In the genomic region with DNA sequence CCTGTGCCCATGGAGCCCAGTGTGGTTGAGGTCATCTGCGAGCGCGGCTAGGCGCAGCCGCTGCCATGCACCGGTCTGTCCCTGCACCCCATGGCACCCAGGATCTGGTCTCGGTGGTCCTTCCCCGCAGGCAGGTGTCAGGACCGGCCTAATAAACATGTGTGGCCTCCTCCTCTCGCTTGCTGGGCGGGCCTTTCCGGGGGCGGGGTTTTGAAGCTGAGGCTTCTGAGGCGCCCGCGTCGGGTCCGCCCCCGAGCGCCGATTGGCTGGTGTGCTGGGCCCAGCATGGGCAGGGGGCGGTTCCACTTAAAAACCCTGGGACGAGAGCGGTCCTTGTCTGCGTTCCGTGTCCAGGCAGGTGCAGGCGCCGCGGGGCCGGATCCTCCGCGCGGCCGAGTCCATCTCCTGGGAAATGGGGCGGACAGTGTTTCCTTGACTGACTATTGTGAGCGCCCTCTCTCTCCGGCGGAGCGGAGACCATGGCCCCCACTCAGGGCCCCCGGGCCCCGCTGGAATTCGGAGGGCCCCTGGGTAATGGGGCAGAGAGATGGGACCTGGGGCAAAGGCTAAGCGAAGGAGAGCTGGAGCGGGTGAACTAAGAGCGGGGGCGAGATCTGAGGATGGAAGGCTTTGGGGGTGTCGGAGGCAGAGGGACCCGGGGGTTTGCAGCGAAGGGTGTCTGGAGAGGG, we compare ENCODE assay signal across 8 cellular contexts. TPM values are rescaled to one million over a fixed set of nuclear protein-coding genes. Genes with fewer than 3 reads are reported as not detected.
A peak's percentile ranks its signal among the peaks of the same experiment; 100 is the strongest.
DNase-seq lines count a peak whose midpoint lies in the region; ATAC-seq and TF ChIP-seq lines count a peak whose summit lies in the region.

A gene (plus strand): TSS at position 336 of the 689 bp plus-strand sequence. CDS start 144 bp downstream, at position 480.

- H3K27ac ChIP-seq in parathyroid adenoma (peak within 1 kb of the TSS; percentile 69), thyroid gland (peak within 1 kb of the TSS; percentile 39 to 74 (median 62))

- H3K4me3 Mint-ChIP-seq in HFFc6 = peak within 1 kb of the TSS; percentile 81
- H3K4me3 Mint-ChIP-seq in activated naive CD8-positive, alpha-beta T cell treated with anti-CD3 and anti-CD28 coated beads, Interleukin-2, amount 50 U/mL, for 24 hours = peak within 1 kb of the TSS; percentile 79

- peaks cover 2% of the 10 kb centered on the region; the same call in 1 of the 2 replicates for H3K27me3 Mint-ChIP-seq in HFFc6 (ENCODE audit: insufficient read depth)
- no peaks in the 10 kb centered on the region for H3K27me3 Mint-ChIP-seq in activated naive CD8-positive, alpha-beta T cell treated with anti-CD3 and anti-CD28 coated beads, Interleukin-2, amount 50 U/mL, for 24 hours

- peak within 1 kb of the TSS; percentile 84 for H3K4me2 ChIP-seq in parathyroid adenoma (ENCODE audit: low read length)

- H3K9me3 Mint-ChIP-seq in HFFc6 = no peaks in the 10 kb centered on the region
- no peaks in the 10 kb centered on the region for H3K9me3 Mint-ChIP-seq in activated naive CD8-positive, alpha-beta T cell treated with anti-CD3 and anti-CD28 coated beads, Interleukin-2, amount 50 U/mL, for 24 hours

- H3K4me1 ChIP-seq in ES-I3 (ENCODE audit: insufficient read depth, low read length) (peaks cover 5% of the 10 kb centered on the region), parathyroid adenoma (peaks cover 4% of the 10 kb centered on the region), thyroid gland (peaks cover 35 to 42% of the 10 kb centered on the region in 2 donors)

- H3K4me3 ChIP-seq in parathyroid adenoma (ENCODE audit: low read depth, low read length) (peak within 1 kb of the TSS; percentile 68), thyroid gland (replicated peaks in 1 of 3) (peak within 1 kb of the TSS in 2 of 3 donors; percentile 24 to 45)

- H3K36me3 Mint-ChIP-seq in HFFc6 (ENCODE audit: low read depth) = no peaks in the 10 kb centered on the region
- H3K36me3 Mint-ChIP-seq in activated naive CD8-positive, alpha-beta T cell treated with anti-CD3 and anti-CD28 coated beads, Interleukin-2, amount 50 U/mL, for 24 hours (ENCODE audit: low read depth) = peaks cover 11% of the 10 kb centered on the region

- intact Hi-C loops in Right ventricle myocardium inferior (cut with DNase I) = loop anchor here (2.0 to 5.0 kb wide), 2 partner anchors 97 to 151 kb away; a partner anchor contains a TSS
- intact Hi-C loops in thyroid gland (cut with DNase I) = loop anchor here (5.0 to 10.0 kb wide), 3 partner anchors 71 to 197 kb away; a partner anchor contains a TSS

- peak within 1 kb of the TSS; percentile 70 for H2AFZ ChIP-seq in parathyroid adenoma

- no peaks in the 10 kb centered on the region for H3K36me3 ChIP-seq in ES-I3 (ENCODE audit: insufficient read depth, low read length)
- no peaks in the 10 kb centered on the region for H3K36me3 ChIP-seq in parathyroid adenoma (ENCODE audit: control insufficient read depth, insufficient read depth, low read length)
- H3K36me3 ChIP-seq in thyroid gland = peaks cover 14 to 22% of the 10 kb centered on the region in 2 donors

- 1 to 22% methylated on average over 13 of the region's 49 CpGs for WGBS in thyroid gland, 2 donors

- H3K27ac Mint-ChIP-seq in HFFc6 = peak within 1 kb of the TSS; percentile 13; the same call in 1 of the 2 replicates
- H3K27ac Mint-ChIP-seq in activated naive CD8-positive, alpha-beta T cell treated with anti-CD3 and anti-CD28 coated beads, Interleukin-2, amount 50 U/mL, for 24 hours = peak within 1 kb of the TSS; percentile 81

- H3K79me2 ChIP-seq in parathyroid adenoma = peaks cover 2% of the 10 kb centered on the region

- H3K9ac ChIP-seq in ES-I3 (ENCODE audit: low read depth, low read length) = peak within 1 kb of the TSS; percentile 56
- H3K9ac ChIP-seq in parathyroid adenoma = no peak within 1 kb of the TSS

- ATAC-seq in activated naive CD8-positive, alpha-beta T cell treated with anti-CD3 and anti-CD28 coated beads, Interleukin-2, amount 50 U/mL, for 24 hours = peak; percentile 72
- peak; percentile 92 for ATAC-seq in Right ventricle myocardium inferior

- peaks cover 20% of the 10 kb centered on the region for H3K4me1 Mint-ChIP-seq in HFFc6 (ENCODE audit: low read depth)
- peaks cover 47% of the 10 kb centered on the region for H3K4me1 Mint-ChIP-seq in activated naive CD8-positive, alpha-beta T cell treated with anti-CD3 and anti-CD28 coated beads, Interleukin-2, amount 50 U/mL, for 24 hours

- TF ChIP-seq POLR2A in thyroid gland (IDR thresholded peaks at IDR 0.05) = peak; percentile 45 to 94

- H3K9me3 ChIP-seq in ES-I3 (ENCODE audit: control insufficient read depth, insufficient read depth, low read length) (no peaks in the 10 kb centered on the region), parathyroid adenoma (ENCODE audit: control insufficient read depth, low read length) (no peaks in the 10 kb centered on the region), thyroid gland (no peaks in the 10 kb centered on the region)

- peak; percentile 19; the same call in 1 of the 2 replicates for TF ChIP-seq CTCF in HFFc6 (IDR thresholded peaks at IDR 0.05)
- no peak for TF ChIP-seq CTCF in parathyroid adenoma (IDR thresholded peaks at IDR 0.05)
- TF ChIP-seq CTCF in thyroid gland (IDR thresholded peaks at IDR 0.05) = no peak

- H3K27me3 ChIP-seq in parathyroid adenoma (ENCODE audit: control insufficient read depth, insufficient read depth, low read length) (no peaks in the 10 kb centered on the region), thyroid gland (no peaks in the 10 kb centered on the region)

- DNase-seq in HFFc6 (peak; percentile 78), NCI-H1417 treated with DMSO at 0.1 percent for 48 hours (lab: John Stamatoyannopoulos, UW) (peak; percentile 77), T follicular helper cell (ENCODE audit: low read depth) (peak; percentile 93), Right ventricle myocardium inferior (ENCODE audit: missing footprints) (peak; percentile 99), thyroid gland (peak; percentile 99)
- DNase-seq in activated naive CD8-positive, alpha-beta T cell treated with anti-CD3 and anti-CD28 coated beads, Interleukin-2, amount 50 U/mL, for 24 hours = peak; percentile 97

RNA-seq across cellular contexts. Expression of the gene that starts here (rescaled TPM):
- 1 to 10 TPM; 3.8 to 6.4 (median 4.9) TPM for total RNA-seq in HFFc6 (2021; fragmentation: NEBNext Ultra II Directional; extraction: Animal tissue kit (Norgen Biotek cat#: 25700))
- total RNA-seq in Right ventricle myocardium inferior (53.1 TPM), thyroid gland (10 to 100 TPM; 20.0 to 99.4 (median 53.5) TPM)

Comparison
In these comparisons a context has a peak if more than half of its experiments do, and no peak if none do; other contexts are left out.
1. Peak in every context shown above with its lines: DNase-seq, ATAC-seq, H3K4me3 ChIP-seq and H3K27ac ChIP-seq.